22 cellular contexts compared by ENCODE assay signal in genomic region chr11:13188179-13188578, GRCh38.
"Had no signal": no experiment of that assay in that cellular context is flagged by ENCODE, and none has a peak within 500 bp of the region (broad histone marks: within the 10 kb centered on the region; RNA-seq: fewer than 3 reads in every experiment).

No MANE protein-coding gene starts in this region.

- H3K4me3 ChIP-seq: coronary artery, dorsolateral prefrontal cortex, esophagus muscularis mucosa, gastroesophageal sphincter, heart right ventricle, left lung, lower lobe of right lung, mucosa of descending colon had no signal

- H3K27me3 ChIP-seq: esophagus muscularis mucosa, foreskin keratinocyte, left lung had no signal

- DNase-seq: dermis blood vessel endothelial cell; dorsolateral prefrontal cortex; effector CD4-positive, alpha-beta T cell; effector memory CD4-positive, alpha-beta T cell; foreskin keratinocyte; glutamatergic neuron; head of caudate nucleus; heart right ventricle; hippocampal formation; left cardiac atrium; left lung; left ventricle myocardium superior; lower lobe of right lung; mesenchymal stem cell; mucosa of descending colon; naive B cell had no signal

- FAIRE-seq: colon, endothelial cell of umbilical vein, keratinocyte had no signal

- ATAC-seq: foreskin keratinocyte, gastroesophageal sphincter, heart right ventricle, left cardiac atrium, left lung, left ventricle myocardium superior, lower lobe of right lung, mucosa of descending colon had no signal

- H3K36me3 ChIP-seq: esophagus muscularis mucosa, gastroesophageal sphincter, heart right ventricle, left lung, lower lobe of right lung had no signal

- H3K27ac ChIP-seq: coronary artery, dorsolateral prefrontal cortex, esophagus muscularis mucosa, foreskin keratinocyte, gastroesophageal sphincter, heart right ventricle, left lung, lower lobe of right lung had no signal

- H3K4me1 ChIP-seq: foreskin keratinocyte had no signal
